In the genomic region with DNA sequence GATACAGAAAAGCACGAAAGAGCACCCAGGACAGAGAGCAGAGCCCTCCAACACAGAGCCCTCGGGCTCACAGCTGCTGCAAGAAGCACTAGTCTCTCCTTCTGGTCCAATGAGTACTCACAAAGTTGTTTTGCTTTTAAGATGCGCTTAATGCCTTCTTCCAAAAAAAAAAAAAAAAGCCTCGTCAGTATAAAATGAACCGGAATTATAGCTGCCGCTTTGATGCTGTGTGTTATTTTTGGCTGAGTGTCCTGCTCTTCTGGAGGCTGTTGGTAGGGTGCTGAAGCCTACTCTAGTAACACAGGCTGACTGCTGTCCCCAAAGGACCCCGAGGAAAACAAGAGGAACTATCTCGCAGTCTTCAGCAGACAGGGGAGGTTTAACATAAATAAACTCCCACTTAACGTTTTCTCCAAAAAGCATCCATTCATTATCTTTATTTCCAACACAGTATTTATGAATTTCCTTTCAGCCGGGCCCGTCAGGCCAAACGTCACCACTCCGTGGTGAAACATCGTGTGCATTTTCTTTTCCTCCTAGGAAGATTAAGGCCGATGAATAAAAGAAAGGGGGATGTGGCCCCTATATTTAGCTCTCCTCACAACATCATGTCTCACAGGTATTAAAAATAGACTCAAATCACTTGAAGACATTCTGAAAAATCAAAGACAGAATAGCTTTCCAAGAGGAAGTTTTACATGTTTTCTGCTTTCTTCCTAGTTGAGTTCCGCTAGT, we compare ENCODE assay signal across 1 cellular context.
TF ChIP-seq lines count a peak whose summit lies in the region.

No MANE protein-coding gene starts in this region.

TF ChIP-seq in HEK293, 187 proteins besides CTCF, POLR2A, EP300 and RAD21 (continued from another document):
- TF ChIP-seq, protein P1, sequence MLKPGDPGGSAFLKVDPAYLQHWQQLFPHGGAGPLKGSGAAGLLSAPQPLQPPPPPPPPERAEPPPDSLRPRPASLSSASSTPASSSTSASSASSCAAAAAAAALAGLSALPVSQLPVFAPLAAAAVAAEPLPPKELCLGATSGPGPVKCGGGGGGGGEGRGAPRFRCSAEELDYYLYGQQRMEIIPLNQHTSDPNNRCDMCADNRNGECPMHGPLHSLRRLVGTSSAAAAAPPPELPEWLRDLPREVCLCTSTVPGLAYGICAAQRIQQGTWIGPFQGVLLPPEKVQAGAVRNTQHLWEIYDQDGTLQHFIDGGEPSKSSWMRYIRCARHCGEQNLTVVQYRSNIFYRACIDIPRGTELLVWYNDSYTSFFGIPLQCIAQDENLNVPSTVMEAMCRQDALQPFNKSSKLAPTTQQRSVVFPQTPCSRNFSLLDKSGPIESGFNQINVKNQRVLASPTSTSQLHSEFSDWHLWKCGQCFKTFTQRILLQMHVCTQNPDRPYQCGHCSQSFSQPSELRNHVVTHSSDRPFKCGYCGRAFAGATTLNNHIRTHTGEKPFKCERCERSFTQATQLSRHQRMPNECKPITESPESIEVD (tag by site-specific recombination; IDR thresholded peaks at IDR 0.05): peak; percentile 57
- TF ChIP-seq, protein P2, sequence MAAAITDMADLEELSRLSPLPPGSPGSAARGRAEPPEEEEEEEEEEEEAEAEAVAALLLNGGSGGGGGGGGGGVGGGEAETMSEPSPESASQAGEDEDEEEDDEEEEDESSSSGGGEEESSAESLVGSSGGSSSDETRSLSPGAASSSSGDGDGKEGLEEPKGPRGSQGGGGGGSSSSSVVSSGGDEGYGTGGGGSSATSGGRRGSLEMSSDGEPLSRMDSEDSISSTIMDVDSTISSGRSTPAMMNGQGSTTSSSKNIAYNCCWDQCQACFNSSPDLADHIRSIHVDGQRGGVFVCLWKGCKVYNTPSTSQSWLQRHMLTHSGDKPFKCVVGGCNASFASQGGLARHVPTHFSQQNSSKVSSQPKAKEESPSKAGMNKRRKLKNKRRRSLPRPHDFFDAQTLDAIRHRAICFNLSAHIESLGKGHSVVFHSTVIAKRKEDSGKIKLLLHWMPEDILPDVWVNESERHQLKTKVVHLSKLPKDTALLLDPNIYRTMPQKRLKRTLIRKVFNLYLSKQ (tag by site-specific recombination; IDR thresholded peaks at IDR 0.05; ENCODE audit: borderline replicate concordance): no peak
- no peak for TF ChIP-seq MZF1 (tag by site-specific recombination; IDR thresholded peaks at IDR 0.05; ENCODE audit: borderline replicate concordance)
- no peak for TF ChIP-seq GLI2 (tag by site-specific recombination; IDR thresholded peaks at IDR 0.05; ENCODE audit: borderline replicate concordance, low read depth)
- TF ChIP-seq, protein P3, sequence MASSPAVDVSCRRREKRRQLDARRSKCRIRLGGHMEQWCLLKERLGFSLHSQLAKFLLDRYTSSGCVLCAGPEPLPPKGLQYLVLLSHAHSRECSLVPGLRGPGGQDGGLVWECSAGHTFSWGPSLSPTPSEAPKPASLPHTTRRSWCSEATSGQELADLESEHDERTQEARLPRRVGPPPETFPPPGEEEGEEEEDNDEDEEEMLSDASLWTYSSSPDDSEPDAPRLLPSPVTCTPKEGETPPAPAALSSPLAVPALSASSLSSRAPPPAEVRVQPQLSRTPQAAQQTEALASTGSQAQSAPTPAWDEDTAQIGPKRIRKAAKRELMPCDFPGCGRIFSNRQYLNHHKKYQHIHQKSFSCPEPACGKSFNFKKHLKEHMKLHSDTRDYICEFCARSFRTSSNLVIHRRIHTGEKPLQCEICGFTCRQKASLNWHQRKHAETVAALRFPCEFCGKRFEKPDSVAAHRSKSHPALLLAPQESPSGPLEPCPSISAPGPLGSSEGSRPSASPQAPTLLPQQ (tag by site-specific recombination; IDR thresholded peaks at IDR 0.05): no peak
- TF ChIP-seq YY1 (tag by site-specific recombination; IDR thresholded peaks at IDR 0.05): no peak
- TF ChIP-seq ZNF701 (tag by site-specific recombination; IDR thresholded peaks at IDR 0.05): no peak
- TF ChIP-seq ZNF791 (tag by site-specific recombination; IDR thresholded peaks at IDR 0.05): no peak
- TF ChIP-seq GLIS1 (tag by site-specific recombination; IDR thresholded peaks at IDR 0.05): 0 out of 2 replicates have a peak, but pooled peaks have one; percentile 9
- TF ChIP-seq WT1 (tag by site-specific recombination; IDR thresholded peaks at IDR 0.05): peak; percentile 70
- no peak for TF ChIP-seq ZNF544 (tag by site-specific recombination; IDR thresholded peaks at IDR 0.05)
- TF ChIP-seq FEZF1 (tag by site-specific recombination; IDR thresholded peaks at IDR 0.05): no peak
- TF ChIP-seq ZNF221 (tag by site-specific recombination; IDR thresholded peaks at IDR 0.05; ENCODE audit: borderline replicate concordance): no peak
- TF ChIP-seq, protein P4, sequence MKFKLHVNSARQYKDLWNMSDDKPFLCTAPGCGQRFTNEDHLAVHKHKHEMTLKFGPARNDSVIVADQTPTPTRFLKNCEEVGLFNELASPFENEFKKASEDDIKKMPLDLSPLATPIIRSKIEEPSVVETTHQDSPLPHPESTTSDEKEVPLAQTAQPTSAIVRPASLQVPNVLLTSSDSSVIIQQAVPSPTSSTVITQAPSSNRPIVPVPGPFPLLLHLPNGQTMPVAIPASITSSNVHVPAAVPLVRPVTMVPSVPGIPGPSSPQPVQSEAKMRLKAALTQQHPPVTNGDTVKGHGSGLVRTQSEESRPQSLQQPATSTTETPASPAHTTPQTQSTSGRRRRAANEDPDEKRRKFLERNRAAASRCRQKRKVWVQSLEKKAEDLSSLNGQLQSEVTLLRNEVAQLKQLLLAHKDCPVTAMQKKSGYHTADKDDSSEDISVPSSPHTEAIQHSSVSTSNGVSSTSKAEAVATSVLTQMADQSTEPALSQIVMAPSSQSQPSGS (tag by site-specific recombination; IDR thresholded peaks at IDR 0.05; ENCODE audit: low read depth): no peak
